8 cellular contexts compared by ENCODE assay signal in the genomic region with DNA sequence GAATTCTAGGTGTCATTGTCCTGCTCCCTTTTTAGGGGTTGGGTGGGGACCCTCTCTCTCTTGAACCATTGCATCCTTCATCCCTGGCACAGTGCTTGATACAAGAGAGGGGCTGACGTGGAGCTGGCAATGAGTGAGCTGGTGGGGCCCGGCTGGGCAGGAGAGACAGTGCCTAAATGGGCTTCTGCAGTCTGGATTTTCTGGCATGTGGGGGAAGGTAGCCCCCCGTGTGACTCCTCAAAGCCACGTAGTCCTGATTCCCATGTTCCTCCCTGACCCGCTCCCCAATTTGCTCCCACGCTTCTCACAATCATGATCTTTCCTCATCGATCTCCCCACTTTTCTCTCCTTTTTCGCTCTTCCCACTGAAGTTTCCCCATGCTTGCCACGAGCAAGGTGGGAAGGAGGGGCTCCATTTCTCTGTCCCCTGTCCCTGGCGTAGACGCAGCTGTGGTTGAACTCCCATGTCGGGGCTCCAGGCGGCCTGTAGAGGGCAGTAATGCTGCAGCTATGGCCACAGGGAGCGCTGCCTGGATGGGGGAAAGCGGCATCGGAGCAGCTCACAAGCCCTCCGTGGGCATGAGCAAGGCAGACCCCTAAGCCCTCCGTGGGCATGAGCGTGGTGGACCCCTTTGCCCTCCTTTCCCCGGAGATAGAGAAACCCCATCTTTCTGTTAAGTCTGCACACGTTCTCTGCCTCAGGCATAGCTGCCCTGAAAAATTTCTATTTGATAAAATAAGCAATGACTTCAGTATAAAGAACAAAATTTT. TPM values are rescaled to one million over a fixed set of nuclear protein-coding genes. Genes with fewer than 3 reads are reported as not detected.
DNase-seq lines count a peak whose midpoint lies in the region; ATAC-seq and TF ChIP-seq lines count a peak whose summit lies in the region.

No MANE protein-coding gene starts in this region.

- H3K9me3 ChIP-seq in NT2/D1 (ENCODE audit: insufficient read depth, low read length) (no peaks in the 10 kb centered on the region; the same call in 1 of the 2 replicates), esophagus muscularis mucosa (no peaks in the 10 kb centered on the region)

- no peak overlapping the region for H3K9ac ChIP-seq in NT2/D1 (ENCODE audit: insufficient read length, low read depth)

- H3K4me3 Mint-ChIP-seq in natural killer cell: peak overlapping the region; percentile 65
- no peak overlapping the region for H3K4me3 Mint-ChIP-seq in stimulated activated memory B cell treated with anti-CD40 and anti-IgM and Interleukin-4, amounts not matched to agents 10 μg/mL and 1 μg/mL and 100 μg/mL, for 72 hours

- H3K27me3 ChIP-seq in NT2/D1 (ENCODE audit: insufficient read depth, insufficient read length) (peaks cover 3% of the 10 kb centered on the region), esophagus muscularis mucosa (no peaks in the 10 kb centered on the region)

- H3K9me3 Mint-ChIP-seq in natural killer cell: no peaks in the 10 kb centered on the region
- no peaks in the 10 kb centered on the region for H3K9me3 Mint-ChIP-seq in stimulated activated memory B cell treated with anti-CD40 and anti-IgM and Interleukin-4, amounts not matched to agents 10 μg/mL and 1 μg/mL and 100 μg/mL, for 72 hours

- H3K27ac ChIP-seq in esophagus muscularis mucosa (replicated peaks in 1 of 4): no peak overlapping the region

- 16% methylated on average over 21 of the region's 21 CpGs for WGBS in esophagus muscularis mucosa

- peaks cover 0 to 2% of the 10 kb centered on the region in 2 donors for H3K27me3 Mint-ChIP-seq in natural killer cell (ENCODE audit: low read depth in 2 of 2)
- H3K27me3 Mint-ChIP-seq in stimulated activated memory B cell treated with anti-CD40 and anti-IgM and Interleukin-4, amounts not matched to agents 10 μg/mL and 1 μg/mL and 100 μg/mL, for 72 hours: peaks cover 9% of the 10 kb centered on the region

- TF ChIP-seq EP300 in esophagus muscularis mucosa (IDR thresholded peaks at IDR 0.05): no peak

- peak overlapping the region; percentile 7 to 54 for H3K27ac Mint-ChIP-seq in natural killer cell
- H3K27ac Mint-ChIP-seq in stimulated activated memory B cell treated with anti-CD40 and anti-IgM and Interleukin-4, amounts not matched to agents 10 μg/mL and 1 μg/mL and 100 μg/mL, for 72 hours: peak overlapping the region; percentile 6

- TF ChIP-seq CTCF in esophagus muscularis mucosa (IDR thresholded peaks at IDR 0.05) (peak; percentile 64 to 93 (median 73)), natural killer cell (IDR thresholded peaks at IDR 0.05) (peak; percentile 90)

- H3K36me3 ChIP-seq in NT2/D1 (ENCODE audit: insufficient read depth, insufficient read length, low read length): no peaks in the 10 kb centered on the region
- no peaks in the 10 kb centered on the region for H3K36me3 ChIP-seq in esophagus muscularis mucosa

- ATAC-seq in HG03520 (IDR thresholded peaks at IDR 0.05; ENCODE audit: unreplicated experiment): peak; percentile 34
- ATAC-seq in natural killer cell: peak; percentile 77 to 81 (median 79)
- ATAC-seq in stimulated activated memory B cell treated with anti-CD40 and anti-IgM and Interleukin-4, amounts not matched to agents 10 μg/mL and 1 μg/mL and 100 μg/mL, for 72 hours: peak; percentile 75
- no peak for ATAC-seq in GM19328 (IDR thresholded peaks at IDR 0.05; ENCODE audit: unreplicated experiment)

- no peak for TF ChIP-seq POLR2A in esophagus muscularis mucosa (IDR thresholded peaks at IDR 0.05; ENCODE audit: low read depth)

- H3K4me3 ChIP-seq in NT2/D1 (ENCODE audit: insufficient read length, low read depth) (no peak overlapping the region), esophagus muscularis mucosa (peak overlapping the region in 2 of 4 donors; percentile 25)

- intact Hi-C loops in esophagus muscularis mucosa (cut with DNase I): no loop called here
- intact Hi-C loops in natural killer cell (cut with micrococcal nuclease): loop anchor here (10.0 kb wide), 2 partner anchors 244 to 574 kb away; no protein-coding TSS in a partner anchor

- DNase-seq in DMS79 (lab: John Stamatoyannopoulos, UW) (peak; percentile 53), NT2/D1 (ENCODE audit: low read depth, low spot score) (peak; percentile 67), activated T-cell treated with anti-CD3 and anti-CD28 coated beads for 1 hour (ENCODE audit: low read depth) (peak; percentile 54), esophagus muscularis mucosa (ENCODE audit: extremely low spot score) (no peak), natural killer cell (peak; percentile 52)

- peaks cover 31 to 43% of the 10 kb centered on the region in 2 donors for H3K4me1 Mint-ChIP-seq in natural killer cell
- H3K4me1 Mint-ChIP-seq in stimulated activated memory B cell treated with anti-CD40 and anti-IgM and Interleukin-4, amounts not matched to agents 10 μg/mL and 1 μg/mL and 100 μg/mL, for 72 hours: peaks cover 31% of the 10 kb centered on the region

- no peaks in the 10 kb centered on the region for H3K36me3 Mint-ChIP-seq in natural killer cell
- H3K36me3 Mint-ChIP-seq in stimulated activated memory B cell treated with anti-CD40 and anti-IgM and Interleukin-4, amounts not matched to agents 10 μg/mL and 1 μg/mL and 100 μg/mL, for 72 hours: peaks cover 15% of the 10 kb centered on the region

- H3K4me1 ChIP-seq in NT2/D1 (ENCODE audit: insufficient read depth, insufficient read length) (peaks cover 3% of the 10 kb centered on the region), esophagus muscularis mucosa (peaks cover 6 to 14% (median 10%) of the 10 kb centered on the region in 4 donors)

RNA-seq across cellular contexts. Expression of a gene that starts 47.5 kb away (rescaled TPM):
- 10 to 100 TPM; 51.7 to 65.2 (median 57.1) TPM for total RNA-seq in esophagus muscularis mucosa
- total RNA-seq in natural killer cell: 100 to 1,000 TPM; 135 to 145 (median 138) TPM
